ENCODE assay signal across 8 cellular contexts in genomic region chr20:37316116-37316774, GRCh38. TPM values are rescaled to one million over a fixed set of nuclear protein-coding genes. Genes with fewer than 3 reads are reported as not detected.
A peak's percentile ranks its signal among the peaks of the same experiment; 100 is the strongest.
DNase-seq lines count a peak whose midpoint lies in the region; ATAC-seq and TF ChIP-seq lines count a peak whose summit lies in the region.

No MANE protein-coding gene starts in this region.

- no peak for TF ChIP-seq CTCF in OCI-LY3 (IDR thresholded peaks at IDR 0.05; ENCODE audit: low read depth, low read length)
- TF ChIP-seq CTCF in fibroblast of lung (conservative IDR thresholded peaks at IDR 0.05 in 1 of 2, IDR thresholded peaks at IDR 0.05 in 1 of 2; ENCODE audit: low read depth in 1 of 2, low read length in 2 of 2): no peak
- TF ChIP-seq CTCF in thyroid gland (IDR thresholded peaks at IDR 0.05): no peak

- H3K79me2 ChIP-seq in OCI-LY3 (ENCODE audit: low read length) (peaks cover 32% of the 10 kb centered on the region), fibroblast of lung (ENCODE audit: control insufficient read depth, insufficient read depth, low read length) (peaks cover 9% of the 10 kb centered on the region)

- peaks cover 48% of the 10 kb centered on the region for H3K4me1 ChIP-seq in OCI-LY3 (ENCODE audit: low read length)
- H3K4me1 ChIP-seq in fibroblast of lung (ENCODE audit: control insufficient read depth, extremely low read depth, insufficient read depth, low read length): peaks cover 27% of the 10 kb centered on the region
- H3K4me1 ChIP-seq in thyroid gland: peaks cover 26 to 29% of the 10 kb centered on the region in 2 donors

- H3K4me2 ChIP-seq in OCI-LY3 (ENCODE audit: low read length): peak overlapping the region; percentile 56
- no peak overlapping the region for H3K4me2 ChIP-seq in fibroblast of lung (ENCODE audit: extremely low read depth, insufficient read depth, low read length)

- no peak for TF ChIP-seq POLR2A in thyroid gland (IDR thresholded peaks at IDR 0.05)

- peak overlapping the region; percentile 74 for H3K27ac ChIP-seq in OCI-LY3 (ENCODE audit: low read length)
- H3K27ac ChIP-seq in fibroblast of lung (ENCODE audit: insufficient read depth, low read length): peak overlapping the region; percentile 89
- H3K27ac ChIP-seq in thyroid gland: peak overlapping the region; percentile 73 to 88 (median 86)

- H4K20me1 ChIP-seq in OCI-LY3 (ENCODE audit: insufficient read depth, low read length) (no peaks in the 10 kb centered on the region), fibroblast of lung (ENCODE audit: control insufficient read depth, extremely low read depth, insufficient read depth, low read length) (no peaks in the 10 kb centered on the region)

- H3K36me3 ChIP-seq in OCI-LY3 (replicated peaks; ENCODE audit: low read depth, low read length) (peaks cover 56% of the 10 kb centered on the region), fibroblast of lung (ENCODE audit: control insufficient read depth, insufficient read depth, low read length) (peaks cover 13% of the 10 kb centered on the region), thyroid gland (peaks cover 0 to 8% of the 10 kb centered on the region in 2 donors)

- H3K4me3 ChIP-seq in OCI-LY3 (ENCODE audit: low read length) (peak overlapping the region; percentile 19; the same call in 1 of the 2 replicates), fibroblast of lung (replicated peaks in 1 of 4; ENCODE audit: control extremely low read depth in 1 of 4, insufficient read depth in 1 of 4, low read depth in 3 of 4, low read length in 4 of 4) (no peak overlapping the region), thyroid gland (replicated peaks in 1 of 3) (no peak overlapping the region)

- H2AFZ ChIP-seq in OCI-LY3 (ENCODE audit: low read depth, low read length): no peak overlapping the region
- H2AFZ ChIP-seq in fibroblast of lung (ENCODE audit: low read length): no peak overlapping the region

- no peak for DNase-seq in fibroblast of lung (ENCODE audit: low read depth in 2 of 2)
- no peak for DNase-seq in thyroid gland
- no peak for DNase-seq in HT-29 (ENCODE audit: low spot score)
- no peak for DNase-seq in DMS53 treated with DMSO at 0.1 percent for 48 hours (lab: John Stamatoyannopoulos, UW; ENCODE audit: unreplicated experiment)

- ATAC-seq in GM18858 (IDR thresholded peaks at IDR 0.05; ENCODE audit: unreplicated experiment) (peak; percentile 51), HG02678 (IDR thresholded peaks at IDR 0.05; ENCODE audit: unreplicated experiment) (peak; percentile 84), GM18520 (IDR thresholded peaks at IDR 0.05; ENCODE audit: unreplicated experiment) (no peak)

- H3K9me3 ChIP-seq in OCI-LY3 (ENCODE audit: insufficient read depth, low read length) (no peaks in the 10 kb centered on the region), fibroblast of lung (ENCODE audit: control insufficient read depth, insufficient read depth, low read depth, low read length) (no peaks in the 10 kb centered on the region), thyroid gland (no peaks in the 10 kb centered on the region)

- intact Hi-C loops in thyroid gland (cut with DNase I): no loop called here

- H3K9ac ChIP-seq in OCI-LY3 (ENCODE audit: low read length): peak overlapping the region; percentile 49
- no peak overlapping the region for H3K9ac ChIP-seq in fibroblast of lung (ENCODE audit: insufficient read depth, low read length)

- H3K27me3 ChIP-seq in OCI-LY3 (ENCODE audit: low read depth, low read length) (no peaks in the 10 kb centered on the region), fibroblast of lung (ENCODE audit: control insufficient read depth, insufficient read depth, low read length) (no peaks in the 10 kb centered on the region), thyroid gland (no peaks in the 10 kb centered on the region)

- WGBS in thyroid gland, 2 donors: 84 to 94% methylated on average over 15 of the region's 15 CpGs

RNA-seq across cellular contexts. Expression of gene MANBAL, which starts 26.8 kb away (rescaled TPM):
- total RNA-seq in fibroblast of lung (14.4 and 25.8 TPM in 2 replicates), thyroid gland (10 to 100 TPM; 16.2 to 53.3 (median 37.5) TPM)
- 99.9 and 105 TPM in 2 replicates for polyA plus RNA-seq in fibroblast of lung
- 78.4 and 81.3 TPM in 2 replicates for polyA plus RNA-seq in fibroblast of lung (2012)
- polyA minus RNA-seq in fibroblast of lung (ENCODE audit: low replicate concordance): 63.6 and 78.5 TPM in 2 replicates
- total RNA-seq in HT-29 (2014; rRNA removed; shearing (Covaris generic)): 28.0 and 33.1 TPM in 2 replicates

RNA-seq across cellular contexts. Expression of gene SRC, which starts 29.7 kb away (rescaled TPM):
- total RNA-seq in fibroblast of lung: 12.3 and 20.3 TPM in 2 replicates
- 17.8 and 18.6 TPM in 2 replicates for polyA plus RNA-seq in fibroblast of lung
- polyA plus RNA-seq in fibroblast of lung (2012): 17.6 and 20.6 TPM in 2 replicates
- 75.3 and 83.3 TPM in 2 replicates for polyA minus RNA-seq in fibroblast of lung (ENCODE audit: low replicate concordance)
- total RNA-seq in thyroid gland: 10 to 100 TPM; 17.1 to 23.7 (median 17.8) TPM
- total RNA-seq in HT-29 (2014; rRNA removed; shearing (Covaris generic)): 113 and 161 TPM in 2 replicates

RNA-seq across cellular contexts. Expression of gene GHRH, which starts 54.6 kb away (rescaled TPM):
- total RNA-seq in fibroblast of lung (not detected in 2 replicates), thyroid gland (not detected)
- polyA plus RNA-seq in fibroblast of lung: not detected in 2 replicates
- polyA plus RNA-seq in fibroblast of lung (2012): not detected in 2 replicates
- not detected in 2 replicates for polyA minus RNA-seq in fibroblast of lung (ENCODE audit: low replicate concordance)
- total RNA-seq in HT-29 (2014; rRNA removed; shearing (Covaris generic)): not detected in 2 replicates
